In genomic region chr2:191318729-191319078, GRCh38 we compare ENCODE assay signal across 1 cellular context.
TF ChIP-seq lines count a peak whose summit lies in the region.

No MANE protein-coding gene starts in this region.

TF ChIP-seq in HepG2, 621 proteins besides CTCF, POLR2A, EP300 and RAD21 (continued from another document and continues in another):
- no peak for TF ChIP-seq UBTF (CRISPR knock-in tag; IDR thresholded peaks at IDR 0.05)
- no peak for TF ChIP-seq RELA (CRISPR knock-in tag; IDR thresholded peaks at IDR 0.05)
- TF ChIP-seq ZNF660 (CRISPR knock-in tag; IDR thresholded peaks at IDR 0.05; ENCODE audit: borderline replicate concordance, low read depth): no peak
- no peak for TF ChIP-seq KLF6 (CRISPR knock-in tag; IDR thresholded peaks at IDR 0.05)
- no peak for TF ChIP-seq ZNF570 (CRISPR knock-in tag; IDR thresholded peaks at IDR 0.05; ENCODE audit: borderline replicate concordance)
- TF ChIP-seq ZNF709 (CRISPR knock-in tag; IDR thresholded peaks at IDR 0.05): no peak
- no peak for TF ChIP-seq MIER3 (CRISPR knock-in tag; IDR thresholded peaks at IDR 0.05; ENCODE audit: borderline replicate concordance)
- TF ChIP-seq ZNF576 (CRISPR knock-in tag; IDR thresholded peaks at IDR 0.05): no peak
- no peak for TF ChIP-seq ZNF597 (CRISPR knock-in tag; IDR thresholded peaks at IDR 0.05)
- no peak for TF ChIP-seq ZNF776 (CRISPR knock-in tag; IDR thresholded peaks at IDR 0.05)
- peak; percentile 88 for TF ChIP-seq POGZ (CRISPR knock-in tag; IDR thresholded peaks at IDR 0.05)
- TF ChIP-seq ZNF768 (CRISPR knock-in tag; IDR thresholded peaks at IDR 0.05): no peak
- TF ChIP-seq IKZF5 (CRISPR knock-in tag; IDR thresholded peaks at IDR 0.05): no peak
- TF ChIP-seq CENPX (CRISPR knock-in tag; IDR thresholded peaks at IDR 0.05): no peak
- TF ChIP-seq XBP1 (CRISPR knock-in tag; IDR thresholded peaks at IDR 0.05): no peak
- TF ChIP-seq HDAC2 (CRISPR knock-in tag; IDR thresholded peaks at IDR 0.05): peak; percentile 78
- TF ChIP-seq ATF5 (CRISPR knock-in tag; IDR thresholded peaks at IDR 0.05; ENCODE audit: low read depth): no peak
- TF ChIP-seq CREB3 (CRISPR knock-in tag; IDR thresholded peaks at IDR 0.05): no peak
- no peak for TF ChIP-seq ATF6 (CRISPR knock-in tag; conservative IDR thresholded peaks at IDR 0.05)
- no peak for TF ChIP-seq ZSCAN29 (CRISPR knock-in tag; conservative IDR thresholded peaks at IDR 0.05)
- TF ChIP-seq TCF7L2 (IDR thresholded peaks at IDR 0.05; ENCODE audit: low read depth, low read length): no peak
- no peak for TF ChIP-seq ZNF101 (CRISPR knock-in tag; IDR thresholded peaks at IDR 0.05; ENCODE audit: borderline replicate concordance, low read depth)
- peak; percentile 64; the same call in 1 of the 2 replicates for TF ChIP-seq REPIN1 (CRISPR knock-in tag; IDR thresholded peaks at IDR 0.05; ENCODE audit: borderline replicate concordance, low read depth)
- TF ChIP-seq TMF1 (CRISPR knock-in tag; IDR thresholded peaks at IDR 0.05; ENCODE audit: low read depth): no peak
- no peak for TF ChIP-seq THAP9 (CRISPR knock-in tag; IDR thresholded peaks at IDR 0.05; ENCODE audit: borderline replicate concordance)
- no peak for TF ChIP-seq MZF1 (CRISPR knock-in tag; IDR thresholded peaks at IDR 0.05; ENCODE audit: borderline replicate concordance)
- 0 out of 2 replicates have a peak, but pooled peaks have one; percentile 44 for TF ChIP-seq STAT6 (CRISPR knock-in tag; IDR thresholded peaks at IDR 0.05; ENCODE audit: borderline replicate concordance)
- TF ChIP-seq ZNF543 (CRISPR knock-in tag; IDR thresholded peaks at IDR 0.05): no peak
- TF ChIP-seq NCOA5 (CRISPR knock-in tag; IDR thresholded peaks at IDR 0.05): no peak
- no peak for TF ChIP-seq ETS1 (CRISPR knock-in tag; IDR thresholded peaks at IDR 0.05)
- no peak; the same call in 1 of the 2 replicates for TF ChIP-seq KDM6A (CRISPR knock-in tag; IDR thresholded peaks at IDR 0.05; ENCODE audit: low read depth)
- TF ChIP-seq GATA4 (IDR thresholded peaks at IDR 0.05; ENCODE audit: borderline replicate concordance, low read depth): no peak
- no peak for TF ChIP-seq WIZ (CRISPR knock-in tag; IDR thresholded peaks at IDR 0.05)
- no peak for TF ChIP-seq ZNF567 (CRISPR knock-in tag; IDR thresholded peaks at IDR 0.05; ENCODE audit: borderline replicate concordance)
- no peak for TF ChIP-seq ZNF256 (CRISPR knock-in tag; conservative IDR thresholded peaks at IDR 0.05)
- no peak for TF ChIP-seq ZBTB10 (CRISPR knock-in tag; IDR thresholded peaks at IDR 0.05; ENCODE audit: borderline replicate concordance)
- no peak for TF ChIP-seq MLLT10 (CRISPR knock-in tag; IDR thresholded peaks at IDR 0.05)
- TF ChIP-seq ZIK1 (CRISPR knock-in tag; IDR thresholded peaks at IDR 0.05; ENCODE audit: borderline replicate concordance, low read depth): no peak
- TF ChIP-seq ZEB1 (IDR thresholded peaks at IDR 0.05; ENCODE audit: insufficient replicate concordance, low read depth): no peak
- no peak for TF ChIP-seq ZNF710 (CRISPR knock-in tag; IDR thresholded peaks at IDR 0.05; ENCODE audit: borderline replicate concordance)
- no peak for TF ChIP-seq STAG1 (CRISPR knock-in tag; IDR thresholded peaks at IDR 0.05)
- peak; percentile 61 for TF ChIP-seq POLR2AphosphoS5 (IDR thresholded peaks at IDR 0.05; ENCODE audit: low read depth, low read length)
